Comparison of ENCODE assay signal across 25 cellular contexts in genomic region chr17:41434313-41434895, GRCh38.
"Had no signal": no experiment of that assay in that cellular context is flagged by ENCODE, and none has a peak within 500 bp of the region (broad histone marks: within the 10 kb centered on the region; RNA-seq: fewer than 3 reads in every experiment).

No MANE protein-coding gene starts in this region.

- H3K36me3 Mint-ChIP-seq: immature natural killer cell; natural killer cell; stimulated activated effector memory CD8-positive, alpha-beta T cell treated with anti-CD3 and anti-CD28 coated beads, Interleukin-12 subunit alpha, Interleukin-12 subunit beta, amount 100 ng/mL, for 72 hours had no signal

- H3K4me1 Mint-ChIP-seq: immature natural killer cell; natural killer cell; stimulated activated effector memory CD8-positive, alpha-beta T cell treated with anti-CD3 and anti-CD28 coated beads, Interleukin-12 subunit alpha, Interleukin-12 subunit beta, amount 100 ng/mL, for 72 hours had no signal

- H3K27ac Mint-ChIP-seq: activated naive CD4-positive, alpha-beta T cell treated with anti-CD3 and anti-CD28 coated beads for 36 hours; immature natural killer cell; natural killer cell; progenitor cell of endocrine pancreas; stimulated activated effector memory CD8-positive, alpha-beta T cell treated with anti-CD3 and anti-CD28 coated beads, Interleukin-12 subunit alpha, Interleukin-12 subunit beta, amount 100 ng/mL, for 72 hours; stimulated activated naive CD8-positive, alpha-beta T cell treated with anti-CD3 and anti-CD28 coated beads, Interleukin-15, Interleukin-2, amounts not matched to agents 100 ng/mL and 50 ng/mL, for 24 hours; T-helper 2 cell treated with Interferon-gamma antibody and Interleukin-4, amounts not matched to agents 5 μg/mL and 100 μg/mL, for 36 hours had no signal

- DNase-seq: activated CD4-positive, alpha-beta T cell treated with anti-CD3 and anti-CD28 coated beads for 4 hours; activated CD4-positive, alpha-beta T cell treated with anti-CD3 and anti-CD28 coated beads, Interleukin-2, amount 50 U/mL, for 4 hours; activated effector memory CD4-positive, alpha-beta T cell treated with Interleukin-2 at 50 U/mL for 16 hours; activated naive CD4-positive, alpha-beta T cell treated with anti-CD3 and anti-CD28 coated beads for 36 hours; activated T-cell treated with anti-CD3 and anti-CD28 coated beads for 4 hours; amniotic stem cell; brain microvascular endothelial cell; head of caudate nucleus; hypothalamus; immature natural killer cell; kidney; left colon; lower lobe of right lung; mesenchymal stem cell; natural killer cell; ovary; right lobe of liver; stimulated activated CD4-positive, alpha-beta T cell treated with anti-CD3 and anti-CD28 coated beads, Interleukin-12 subunit alpha, Interleukin-12 subunit beta, amount 100 ng/mL, for 4 hours; stimulated activated CD4-positive, alpha-beta T cell treated with anti-CD3 and anti-CD28 coated beads, Interleukin-4, amount 100 ng/mL, for 24 hours; T-helper 1 cell; trophoblast cell had no signal

- H3K9me3 Mint-ChIP-seq: activated naive CD4-positive, alpha-beta T cell treated with anti-CD3 and anti-CD28 coated beads for 36 hours; immature natural killer cell; natural killer cell; stimulated activated effector memory CD8-positive, alpha-beta T cell treated with anti-CD3 and anti-CD28 coated beads, Interleukin-12 subunit alpha, Interleukin-12 subunit beta, amount 100 ng/mL, for 72 hours; stimulated activated naive CD8-positive, alpha-beta T cell treated with anti-CD3 and anti-CD28 coated beads, Interleukin-15, Interleukin-2, amounts not matched to agents 100 ng/mL and 50 ng/mL, for 24 hours; T-helper 2 cell treated with Interferon-gamma antibody and Interleukin-4, amounts not matched to agents 5 μg/mL and 100 μg/mL, for 36 hours had no signal

- H3K4me3 Mint-ChIP-seq: activated naive CD4-positive, alpha-beta T cell treated with anti-CD3 and anti-CD28 coated beads for 36 hours; immature natural killer cell; natural killer cell; stimulated activated effector memory CD8-positive, alpha-beta T cell treated with anti-CD3 and anti-CD28 coated beads, Interleukin-12 subunit alpha, Interleukin-12 subunit beta, amount 100 ng/mL, for 72 hours; stimulated activated naive CD8-positive, alpha-beta T cell treated with anti-CD3 and anti-CD28 coated beads, Interleukin-15, Interleukin-2, amounts not matched to agents 100 ng/mL and 50 ng/mL, for 24 hours; T-helper 2 cell treated with Interferon-gamma antibody and Interleukin-4, amounts not matched to agents 5 μg/mL and 100 μg/mL, for 36 hours had no signal
